ENCODE assay signal across 9 cellular contexts in the genomic region with DNA sequence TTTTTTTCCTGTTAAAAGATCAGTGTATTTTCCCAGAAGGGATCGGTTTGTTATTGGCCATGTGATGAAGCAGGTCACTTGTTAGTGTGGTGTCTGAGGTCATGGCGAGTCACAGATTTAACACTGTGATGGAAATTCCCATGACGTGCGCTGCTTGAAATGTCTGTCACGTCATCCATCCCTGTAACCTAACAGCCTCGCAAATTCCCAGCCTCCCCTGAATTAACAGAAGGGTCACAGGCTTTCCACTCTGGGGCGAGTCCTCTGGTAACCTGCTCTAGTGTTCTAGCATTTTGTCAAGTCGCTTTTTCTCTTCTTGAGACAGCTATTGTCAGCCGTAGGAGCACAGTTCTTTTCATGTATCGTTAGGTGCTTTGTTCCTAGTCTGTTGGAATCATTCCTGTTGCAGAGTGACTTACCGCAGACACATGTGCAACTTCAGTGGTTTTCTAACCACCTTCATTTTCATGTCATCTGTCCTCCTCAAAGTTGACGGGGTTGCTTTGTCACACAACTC.
DNase-seq lines count a peak whose midpoint lies in the region; ATAC-seq, FAIRE-seq and TF ChIP-seq lines count a peak whose summit lies in the region.
"Had no signal": no experiment of that assay in that cellular context is flagged by ENCODE, and none has a peak within 500 bp of the region (broad histone marks: within the 10 kb centered on the region; RNA-seq: fewer than 3 reads in every experiment).

No MANE protein-coding gene starts in this region.

- peaks cover 19 to 24% (median 21%) of the 10 kb centered on the region in 3 donors for H3K4me1 Mint-ChIP-seq in T-cell

- peak overlapping the region; percentile 48 to 64 for H3K27ac Mint-ChIP-seq in T-cell

- no peak overlapping the region for H3K27ac ChIP-seq in gastroesophageal sphincter

- FAIRE-seq in GM12892 (lab: Jason Lieb, UNC) = no peak

- no peaks in the 10 kb centered on the region for H3K27me3 Mint-ChIP-seq in T-cell

- no peak overlapping the region for H3K4me3 Mint-ChIP-seq in T-cell

- H3K4me1 ChIP-seq in gastroesophageal sphincter = no peaks in the 10 kb centered on the region

- no peak overlapping the region for H3K4me3 ChIP-seq in gastroesophageal sphincter

- DNase-seq in EH (ENCODE audit: low read depth) (peak; percentile 61), T-cell (peak in 1 of 34 experiments; percentile 9), astrocyte of the hippocampus (ENCODE audit: low read depth, low spot score) (peak; percentile 85), renal cortical epithelial cell (ENCODE audit: low read depth) (peak; percentile 35), HuH-7.5 (ENCODE audit: low spot score) (no peak), GM12892 (ENCODE audit: insufficient read length) (no peak), cerebellar cortex (ENCODE audit: low spot score) (no peak)
- DNase-seq: cortex of kidney had no signal

- TF ChIP-seq POLR2A in GM12892 (IDR thresholded peaks at IDR 0.05; ENCODE audit: low read depth, low read length) (no peak), gastroesophageal sphincter (IDR thresholded peaks at IDR 0.05) (no peak)

- TF ChIP-seq CTCF in gastroesophageal sphincter (IDR thresholded peaks at IDR 0.05) = no peak

- peak in 1 of 4 experiments; percentile 65 for ATAC-seq in T-cell (replicated peaks in 1 of 4)
- no peak for ATAC-seq in gastroesophageal sphincter

- CTCF ChIA-PET in T-cell (lab: Charles Lee) = no interaction called here

- H3K9me3 Mint-ChIP-seq in T-cell = peaks cover 4 to 19% (median 8%) of the 10 kb centered on the region in 3 donors

- peaks cover 0 to 54% of the 10 kb centered on the region in 2 donors for H3K36me3 ChIP-seq in gastroesophageal sphincter

- H3K36me3 Mint-ChIP-seq in T-cell = peaks cover 61% of the 10 kb centered on the region

- H3K9me3 ChIP-seq in gastroesophageal sphincter = peaks cover 0 to 8% (median 0%) of the 10 kb centered on the region in 3 donors

- whole genome bisulfite sequencing in gastroesophageal sphincter (ENCODE audit: low coverage in 1 of 2), 2 donors = 78 to 88% methylated on average over 7 to 11 of the region's 12 CpGs

- POLR2A ChIA-PET in T-cell (lab: Charles Lee) = no interaction called here

- H3K27me3 ChIP-seq in gastroesophageal sphincter = no peaks in the 10 kb centered on the region

- no peak for TF ChIP-seq EP300 in gastroesophageal sphincter (IDR thresholded peaks at IDR 0.05)

Comparison
In these comparisons a context has a peak if more than half of its experiments do, and no peak if none do; other contexts are left out.
1. DNase-seq: peak in EH (single experiment), astrocyte of the hippocampus (single experiment) and renal cortical epithelial cell (single experiment); none in HuH-7.5 (single experiment), GM12892 (single experiment) and cerebellar cortex (single experiment).